ENCODE assay signal across 22 cellular contexts in the genomic region with DNA sequence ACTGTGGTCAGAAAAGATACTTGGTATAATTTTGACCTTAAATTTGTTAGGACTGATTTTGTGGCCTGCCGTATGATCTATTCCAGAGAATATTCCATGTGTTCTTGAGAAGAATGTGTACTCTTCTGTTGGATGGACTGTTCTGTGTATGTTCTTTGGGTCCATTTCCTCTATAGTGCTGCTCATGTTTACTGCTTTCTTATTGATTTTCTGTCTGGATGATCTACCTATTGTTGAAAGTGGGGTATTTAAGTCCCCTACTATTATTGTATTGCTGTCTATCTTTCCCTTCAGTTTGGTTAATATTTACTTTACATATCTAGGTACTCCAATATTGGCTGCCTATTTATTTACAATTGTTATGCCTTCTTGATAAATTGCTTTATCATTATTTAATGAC.
"Had no signal": no experiment of that assay in that cellular context is flagged by ENCODE, and none has a peak within 500 bp of the region (broad histone marks: within the 10 kb centered on the region; RNA-seq: fewer than 3 reads in every experiment).

No MANE protein-coding gene starts in this region.

- FAIRE-seq: K562 had no signal

- ATAC-seq: K562, Panc1, PC-3 had no signal

- H3K4me3 ChIP-seq: K562 had no signal

- DNase-seq: Kasumi-1, MM.1S, NCI-H1092 treated with DMSO at 0.1 percent for 48 hours, NCI-H146, NCI-H1694 treated with DMSO at 0.1 percent for 48 hours, NCI-H2029, NCI-H2081 treated with DMSO at 0.1 percent for 48 hours, NCI-H2171, NCI-H226, NCI-H446, NCI-H510A, NCI-H524 treated with DMSO at 0.1 percent for 48 hours, NCI-H69, NCI-H774, PC-3, SHP77, SK-N-SH, SW 1271 had no signal

- H3K9ac ChIP-seq: KMS-11, SK-N-SH had no signal

- H3K27ac ChIP-seq: KMS-11, RWPE1 had no signal

- H3K9me3 ChIP-seq: SK-N-SH had no signal

- H3K4me2 ChIP-seq: KMS-11, SK-N-SH had no signal
